Comparison of ENCODE assay signal across 18 cellular contexts in genomic region chr2:110840508-110840907, GRCh38.
A peak's percentile ranks its signal among the peaks of the same experiment; 100 is the strongest.
DNase-seq lines count a peak whose midpoint lies in the region; ATAC-seq, FAIRE-seq and TF ChIP-seq lines count a peak whose summit lies in the region.
"Had no signal": no experiment of that assay in that cellular context is flagged by ENCODE, and none has a peak within 500 bp of the region (broad histone marks: within the 10 kb centered on the region; RNA-seq: fewer than 3 reads in every experiment).

No MANE protein-coding gene starts in this region.

- peaks cover 59 to 67% of the 10 kb centered on the region in 2 donors for H3K4me1 Mint-ChIP-seq in natural killer cell treated with Interleukin-12 subunit alpha and Interleukin-12 subunit beta and Interleukin-15 and Interleukin-18, amount 100 ng/mL, for 72 hours (ENCODE audit: low read depth in 2 of 2)
- H3K4me1 Mint-ChIP-seq in nephron progenitor cell = peaks cover 43% of the 10 kb centered on the region

- POLR2A ChIA-PET in A549 (lab: Yijun Ruan, JAX) = no interaction called here
- POLR2A ChIA-PET in K562 (lab: Yijun Ruan, JAX) = interaction anchor here (0.8 kb wide), 1 partner anchor 11 kb away, joined by 3 read pairs; no protein-coding TSS in a partner anchor
- POLR2A ChIA-PET in SK-N-SH (lab: Yijun Ruan, JAX) = no interaction called here

- FAIRE-seq in A549 (lab: Jason Lieb, UNC) = no peak
- FAIRE-seq in K562 (lab: Jason Lieb, UNC) = no peak
- FAIRE-seq: A204.1, D721Med, H54, HTR-8/SVneo had no signal

- H3K9me1 ChIP-seq in K562 (ENCODE audit: control insufficient read depth, insufficient read depth, low read length) = no peaks in the 10 kb centered on the region

- no peaks in the 10 kb centered on the region for H3K9me3 ChIP-seq in A549
- H3K9me3 ChIP-seq in DND-41 (ENCODE audit: insufficient read depth, low read length, severe bottlenecking) = no peaks in the 10 kb centered on the region
- no peaks in the 10 kb centered on the region for H3K9me3 ChIP-seq in K562 (replicated peaks; ENCODE audit: control insufficient read depth, insufficient read depth, low read depth, low read length)
- no peaks in the 10 kb centered on the region for H3K9me3 ChIP-seq in prostate gland
- no peaks in the 10 kb centered on the region for H3K9me3 ChIP-seq in SK-N-SH
- H3K9me3 ChIP-seq: Caco-2 had no signal

- ATAC-seq in A549 = no peak
- ATAC-seq in DND-41 (ENCODE audit: insufficient read depth, low read depth) = no peak
- no peak for ATAC-seq in K562
- peak; percentile 67 to 80 for ATAC-seq in natural killer cell treated with Interleukin-12 subunit alpha and Interleukin-12 subunit beta and Interleukin-15 and Interleukin-18, amount 100 ng/mL, for 72 hours
- ATAC-seq: GM23338, HCT116 had no signal

- H3K27ac Mint-ChIP-seq in natural killer cell treated with Interleukin-12 subunit alpha and Interleukin-12 subunit beta and Interleukin-15 and Interleukin-18, amount 100 ng/mL, for 72 hours = peak overlapping the region; percentile 21 to 66
- H3K27ac Mint-ChIP-seq in nephron progenitor cell = no peak overlapping the region
- H3K27ac Mint-ChIP-seq: CD4-positive, alpha-beta T cell; GM23338 had no signal

- DNase-seq in A549 (ENCODE audit: low read depth in 1 of 2, low spot score in 1 of 2) = no peak
- no peak for DNase-seq in DND-41
- DNase-seq in K562 (ENCODE audit: extremely low read depth in 1 of 4, low spot score in 3 of 4) = no peak
- DNase-seq in natural killer cell treated with Interleukin-12 subunit alpha and Interleukin-12 subunit beta and Interleukin-15 and Interleukin-18, amount 100 ng/mL, for 72 hours (ENCODE audit: low spot score) = no peak
- no peak for DNase-seq in prostate gland (ENCODE audit: low spot score)
- DNase-seq in SK-N-SH = no peak
- no peak for DNase-seq in nephron progenitor cell
- DNase-seq: AML-193; Caco-2; CD4-positive, alpha-beta T cell; GDM1 had no signal

- CTCF ChIA-PET in A549 (lab: Yijun Ruan, JAX) (interaction anchor here (1.1 to 1.2 kb wide), 3 partner anchors 14 to 858 kb away, joined by 3 read pairs; no protein-coding TSS in a partner anchor), K562 (lab: Yijun Ruan, JAX; ENCODE audit: low intra/inter-chr PET ratio) (no interaction called here), SK-N-SH (lab: Yijun Ruan, JAX) (interaction anchor here (0.6 to 2.6 kb wide), 2 partner anchors 28 to 320 kb away, joined by 3 to 10 read pairs; no protein-coding TSS in a partner anchor)

- TF ChIP-seq RAD21 in A549 (conservative IDR thresholded peaks at IDR 0.05 in 1 of 2, IDR thresholded peaks at IDR 0.05 in 1 of 2) = no peak
- TF ChIP-seq RAD21 in K562 (CRISPR knock-in tag; conservative IDR thresholded peaks at IDR 0.05 in 1 of 2, IDR thresholded peaks at IDR 0.05 in 1 of 2) = no peak
- TF ChIP-seq RAD21 in SK-N-SH (IDR thresholded peaks at IDR 0.05; ENCODE audit: low read length) = no peak

- H3K9ac ChIP-seq in DND-41 (ENCODE audit: low read depth, low read length) = no peak overlapping the region
- no peak overlapping the region for H3K9ac ChIP-seq in K562 (ENCODE audit: insufficient read depth in 1 of 2, low read depth in 2 of 2, low read length in 2 of 2)
- H3K9ac ChIP-seq in SK-N-SH = no peak overlapping the region

- TF ChIP-seq EP300 in A549 (IDR thresholded peaks at IDR 0.05) (no peak), K562 (IDR thresholded peaks at IDR 0.05; ENCODE audit: low read length) (no peak), SK-N-SH (IDR thresholded peaks at IDR 0.05; ENCODE audit: borderline replicate concordance in 1 of 2, low read depth in 1 of 2, low read length in 1 of 2) (no peak)

- no peaks in the 10 kb centered on the region for H3K79me2 ChIP-seq in DND-41 (ENCODE audit: insufficient read depth, low read length)
- H3K79me2 ChIP-seq in K562 (ENCODE audit: control insufficient read depth, insufficient read depth, low read length) = no peaks in the 10 kb centered on the region
- no peaks in the 10 kb centered on the region for H3K79me2 ChIP-seq in SK-N-SH (ENCODE audit: insufficient read depth)

- H3K9me2 ChIP-seq in SK-N-SH = no peaks in the 10 kb centered on the region

- no peaks in the 10 kb centered on the region for H3K36me3 Mint-ChIP-seq in natural killer cell treated with Interleukin-12 subunit alpha and Interleukin-12 subunit beta and Interleukin-15 and Interleukin-18, amount 100 ng/mL, for 72 hours
- no peaks in the 10 kb centered on the region for H3K36me3 Mint-ChIP-seq in nephron progenitor cell (ENCODE audit: low read depth)

- no TSS peak for BruUV-seq in K562 (replicated peaks; lab: Mats Ljungman, UMichigan)

- no peaks in the 10 kb centered on the region for H3K27me3 Mint-ChIP-seq in natural killer cell treated with Interleukin-12 subunit alpha and Interleukin-12 subunit beta and Interleukin-15 and Interleukin-18, amount 100 ng/mL, for 72 hours
- H3K27me3 Mint-ChIP-seq in nephron progenitor cell (ENCODE audit: low read depth, poor library complexity) = peaks cover 10% of the 10 kb centered on the region
- H3K27me3 Mint-ChIP-seq: CD4-positive, alpha-beta T cell had no signal

- H3K27ac ChIP-seq in A549 (no peak overlapping the region), DND-41 (ENCODE audit: low read length) (peak overlapping the region; percentile 54), K562 (ENCODE audit: extremely low read depth, low read depth, low read length) (no peak overlapping the region), prostate gland (no peak overlapping the region), SK-N-SH (ENCODE audit: low read depth in 2 of 2, low read length in 1 of 2) (no peak overlapping the region)
- H3K27ac ChIP-seq: C4-2B had no signal

- in situ Hi-C loops in K562 (cut with MboI) = no loop called here

- no peak for TF ChIP-seq POLR2A in A549 (IDR thresholded peaks at IDR 0.05; ENCODE audit: low read length)
- no peak for TF ChIP-seq POLR2A in K562 (conservative IDR thresholded peaks at IDR 0.05)
- no peak for TF ChIP-seq POLR2A in prostate gland (IDR thresholded peaks at IDR 0.05)

- TF ChIP-seq CTCF in A549 (IDR thresholded peaks at IDR 0.05) (no peak), DND-41 (IDR thresholded peaks at IDR 0.05; ENCODE audit: borderline replicate concordance, extremely low read depth, low read length, poor library complexity, severe bottlenecking) (no peak), K562 (IDR thresholded peaks at IDR 0.05 in 2 of 3, conservative IDR thresholded peaks at IDR 0.05 in 1 of 3; ENCODE audit: insufficient read depth in 2 of 3, low read depth in 1 of 3, low read length in 3 of 3) (no peak), prostate gland (IDR thresholded peaks at IDR 0.05) (no peak), SK-N-SH (IDR thresholded peaks at IDR 0.05) (no peak), nephron progenitor cell (IDR thresholded peaks at IDR 0.05) (no peak)

- H3K4me3 Mint-ChIP-seq in natural killer cell treated with Interleukin-12 subunit alpha and Interleukin-12 subunit beta and Interleukin-15 and Interleukin-18, amount 100 ng/mL, for 72 hours = peak overlapping the region; percentile 57
- H3K4me3 Mint-ChIP-seq in nephron progenitor cell = no peak overlapping the region
- H3K4me3 Mint-ChIP-seq: CD4-positive, alpha-beta T cell; GM23338 had no signal

- no peaks in the 10 kb centered on the region for H3K27me3 ChIP-seq in DND-41 (ENCODE audit: insufficient read depth, low read length, poor library complexity)
- peaks cover under 1 to 32% of the 10 kb centered on the region in 2 experiments; a peak in 3 of 5 replicates for H3K27me3 ChIP-seq in K562 (ENCODE audit: control insufficient read depth in 2 of 2, insufficient read depth in 2 of 2, low read length in 2 of 2)
- H3K27me3 ChIP-seq in prostate gland (replicated peaks; ENCODE audit: insufficient read depth) = no peaks in the 10 kb centered on the region
- peaks cover 18% of the 10 kb centered on the region; the same call in 1 of the 2 replicates for H3K27me3 ChIP-seq in SK-N-SH (ENCODE audit: insufficient read depth)

- H3K9me3 Mint-ChIP-seq in natural killer cell treated with Interleukin-12 subunit alpha and Interleukin-12 subunit beta and Interleukin-15 and Interleukin-18, amount 100 ng/mL, for 72 hours = no peaks in the 10 kb centered on the region
- H3K9me3 Mint-ChIP-seq in nephron progenitor cell = no peaks in the 10 kb centered on the region
- H3K9me3 Mint-ChIP-seq: CD4-positive, alpha-beta T cell; GM23338 had no signal

- H3F3A ChIP-seq in SK-N-SH (replicated peaks; ENCODE audit: insufficient read depth) = no peaks in the 10 kb centered on the region

- H2AFZ ChIP-seq in DND-41 (ENCODE audit: low read depth, low read length) (no peak overlapping the region), K562 (ENCODE audit: low read depth, low read length) (no peak overlapping the region), SK-N-SH (ENCODE audit: low read depth) (no peak overlapping the region)
- H2AFZ ChIP-seq: GM23338 had no signal

- H3K4me1 ChIP-seq in A549 (no peaks in the 10 kb centered on the region), DND-41 (ENCODE audit: insufficient read depth, low read length) (peaks cover 62% of the 10 kb centered on the region), K562 (replicated peaks in 1 of 2; ENCODE audit: control insufficient read depth in 2 of 2, insufficient read depth in 2 of 2, low read length in 2 of 2) (no peaks in the 10 kb centered on the region), prostate gland (replicated peaks) (no peaks in the 10 kb centered on the region), SK-N-SH (ENCODE audit: control insufficient read depth in 1 of 2, insufficient read depth in 2 of 2, low read depth in 1 of 2, low read length in 1 of 2) (peaks cover 0 to 28% of the 10 kb centered on the region in 2 experiments; a peak in 2 of 4 replicates)
- H3K4me1 ChIP-seq: Caco-2 had no signal

- intact Hi-C loops in K562 (cut with micrococcal nuclease) (no loop called here), prostate gland (cut with DNase I) (no loop called here)

- H4K20me1 ChIP-seq in DND-41 (ENCODE audit: insufficient read depth, low read length) = no peaks in the 10 kb centered on the region
- no peaks in the 10 kb centered on the region for H4K20me1 ChIP-seq in K562 (replicated peaks; ENCODE audit: control insufficient read depth, insufficient read depth, low read length)
- H4K20me1 ChIP-seq in SK-N-SH (ENCODE audit: insufficient read depth) = no peaks in the 10 kb centered on the region

- 73% methylated on average over 2 of the region's 2 CpGs for WGBS in A549 (ENCODE audit: missing lambda C conversion rate)
- 0% methylated on average over 2 of the region's 2 CpGs for WGBS in K562 (ENCODE audit: insufficient coverage, low coverage, missing lambda C conversion rate)
- 76% methylated on average over 2 of the region's 2 CpGs for WGBS in prostate gland
- no CpG with 5 or more reads among the region's 2 CpGs for WGBS in SK-N-SH (ENCODE audit: low lambda C conversion rate)

- H3K4me3 ChIP-seq in A549 (no peak overlapping the region), DND-41 (ENCODE audit: low read depth in 1 of 2, low read length in 2 of 2) (no peak overlapping the region), K562 (no peak overlapping the region), prostate gland (no peak overlapping the region), SK-N-SH (ENCODE audit: low read depth in 2 of 2, low read length in 1 of 2) (no peak overlapping the region)
- H3K4me3 ChIP-seq: GM23338 had no signal

- H3K36me3 ChIP-seq in DND-41 (ENCODE audit: insufficient read depth, low read length) (no peaks in the 10 kb centered on the region), K562 (ENCODE audit: control insufficient read depth, insufficient read depth, low read length) (no peaks in the 10 kb centered on the region), prostate gland (no peaks in the 10 kb centered on the region), SK-N-SH (replicated peaks in 1 of 2; ENCODE audit: control insufficient read depth in 1 of 2, insufficient read depth in 2 of 2, low read length in 1 of 2) (no peaks in the 10 kb centered on the region)

- H3K4me2 ChIP-seq in A549 = no peak overlapping the region
- no peak overlapping the region for H3K4me2 ChIP-seq in DND-41 (ENCODE audit: insufficient read depth, low read length)
- no peak overlapping the region for H3K4me2 ChIP-seq in K562 (ENCODE audit: insufficient read depth, low read length)
- no peak overlapping the region for H3K4me2 ChIP-seq in SK-N-SH
- H3K4me2 ChIP-seq: GM23338 had no signal

Comparison
In these comparisons a context has a peak if more than half of its experiments do, and no peak if none do; other contexts are left out.
1. ATAC-seq: peak in natural killer cell treated with Interleukin-12 subunit alpha and Interleukin-12 subunit beta and Interleukin-15 and Interleukin-18, amount 100 ng/mL, for 72 hours (2 of 2); none in A549 (0 of 2), DND-41 (single experiment) and K562 (single experiment).
2. Of the 35 proteins assayed by ChIP-seq in both K562 and A549: peak only in K562: none; only in A549: MAFK; in both: none; in neither: 34.